In genomic region chr12:94954029-94954685, GRCh38 we compare ENCODE assay signal across 12 cellular contexts. TPM values are rescaled to one million over a fixed set of nuclear protein-coding genes. Genes with fewer than 3 reads are reported as not detected.
A peak's percentile ranks its signal among the peaks of the same experiment; 100 is the strongest.
DNase-seq lines count a peak whose midpoint lies in the region; FAIRE-seq and TF ChIP-seq lines count a peak whose summit lies in the region.
"Had no signal": no experiment of that assay in that cellular context is flagged by ENCODE, and none has a peak within 500 bp of the region (broad histone marks: within the 10 kb centered on the region; RNA-seq: fewer than 3 reads in every experiment).

No MANE protein-coding gene starts in this region.

- FAIRE-seq in astrocyte (lab: Jason Lieb, UNC): no peak
- FAIRE-seq: frontal cortex had no signal

- no peak overlapping the region for H3K4me3 Mint-ChIP-seq in astrocyte (ENCODE audit: unreplicated experiment)
- H3K4me3 Mint-ChIP-seq: CD8-positive, alpha-beta T cell had no signal

- H3K9ac ChIP-seq in astrocyte (ENCODE audit: low read length): no peak overlapping the region

- peaks cover 3% of the 10 kb centered on the region for H3K4me1 ChIP-seq in astrocyte (ENCODE audit: insufficient read depth, low read length)

- no peaks in the 10 kb centered on the region for H3K79me2 ChIP-seq in astrocyte (ENCODE audit: insufficient read depth, low read length)

- no peaks in the 10 kb centered on the region for H3K9me3 Mint-ChIP-seq in astrocyte (ENCODE audit: unreplicated experiment)
- H3K9me3 Mint-ChIP-seq: CD8-positive, alpha-beta T cell had no signal

- DNase-seq in AG09309 (ENCODE audit: low read depth) (peak; percentile 8), HUDEP-2 (lab: John Stamatoyannopoulos, UW; ENCODE audit: unreplicated experiment in 76 of 76) (peak in 71 of 76 experiments; percentile 3 to 90 (median 57)), astrocyte (ENCODE audit: low read depth) (peak; percentile 58), kidney tubule cell (ENCODE audit: low spot score) (peak; percentile 73), amygdala (lab: John Stamatoyannopoulos, UW) (no peak), activated gamma-delta T cell treated with Interleukin-2 at 50 U/mL for 16 hours (no peak), hippocampal formation (lab: John Stamatoyannopoulos, UW) (no peak), GM19238 (ENCODE audit: insufficient read length, low spot score) (no peak)
- DNase-seq: activated effector memory CD4-positive, alpha-beta T cell treated with anti-CD3 and anti-CD28 coated beads, Interleukin-2, amount 50 U/mL, for 16 hours; CD8-positive, alpha-beta T cell; NCI-H1048 had no signal

- no peaks in the 10 kb centered on the region for H4K20me1 ChIP-seq in astrocyte (ENCODE audit: insufficient read depth, low read length)

- H3K4me2 ChIP-seq in astrocyte (ENCODE audit: low read length): no peak overlapping the region

- H3K27ac ChIP-seq in astrocyte (ENCODE audit: low read depth, low read length): no peak overlapping the region

- H3K27me3 Mint-ChIP-seq in astrocyte (ENCODE audit: low read depth, unreplicated experiment): peaks cover 8% of the 10 kb centered on the region

- no peak overlapping the region for H3K27ac Mint-ChIP-seq in astrocyte (ENCODE audit: unreplicated experiment)
- H3K27ac Mint-ChIP-seq: CD8-positive, alpha-beta T cell had no signal

- no peaks in the 10 kb centered on the region for H3K36me3 Mint-ChIP-seq in astrocyte (ENCODE audit: low read depth, unreplicated experiment)
- H3K36me3 Mint-ChIP-seq: CD8-positive, alpha-beta T cell had no signal

- TF ChIP-seq CTCF in AG09309 (IDR thresholded peaks at IDR 0.05; ENCODE audit: control insufficient read depth, insufficient read depth, low read depth, low read length, missing control alignments) (no peak), astrocyte (IDR thresholded peaks at IDR 0.05; ENCODE audit: insufficient read depth, low read depth, low read length) (no peak)

- H3K36me3 ChIP-seq in astrocyte (ENCODE audit: insufficient read depth, low read length): no peaks in the 10 kb centered on the region

- peaks cover 4% of the 10 kb centered on the region for H3K4me1 Mint-ChIP-seq in astrocyte (ENCODE audit: low read depth, unreplicated experiment)

- peaks cover 9% of the 10 kb centered on the region for H3K27me3 ChIP-seq in astrocyte (ENCODE audit: insufficient read depth, low read length)

- H3K9me3 ChIP-seq in astrocyte (ENCODE audit: insufficient read depth, low read depth, low read length): no peaks in the 10 kb centered on the region

- no peak overlapping the region for H2AFZ ChIP-seq in astrocyte (ENCODE audit: low read depth, low read length)

- no peak overlapping the region for H3K4me3 ChIP-seq in AG09309 (ENCODE audit: control insufficient read depth, low read depth, low read length)
- no peak overlapping the region for H3K4me3 ChIP-seq in astrocyte (ENCODE audit: insufficient read depth, low read depth, low read length)

RNA-seq across cellular contexts. Expression of gene NDUFA12, which starts 49.3 kb away (rescaled TPM):
- total RNA-seq in astrocyte: 107 and 112 TPM in 2 replicates

Comparison
In these comparisons a context has a peak if more than half of its experiments do, and no peak if none do; other contexts are left out.
1. DNase-seq: peak in AG09309 (single experiment), HUDEP-2 (71 of 76), astrocyte (single experiment) and kidney tubule cell (single experiment); none in amygdala (0 of 56), activated gamma-delta T cell treated with Interleukin-2 at 50 U/mL for 16 hours (single experiment), hippocampal formation (0 of 2) and GM19238 (single experiment).